15 cellular contexts compared by ENCODE assay signal in genomic region chr1:44239961-44240371, GRCh38. TPM values are rescaled to one million over a fixed set of nuclear protein-coding genes. Genes with fewer than 3 reads are reported as not detected.
DNase-seq lines count a peak whose midpoint lies in the region; ATAC-seq and TF ChIP-seq lines count a peak whose summit lies in the region.
"Had no signal": no experiment of that assay in that cellular context is flagged by ENCODE, and none has a peak within 500 bp of the region (broad histone marks: within the 10 kb centered on the region; RNA-seq: fewer than 3 reads in every experiment).

No MANE protein-coding gene starts in this region.

- H3K4me1 Mint-ChIP-seq in brain: peaks cover 75% of the 10 kb centered on the region
- H3K4me1 Mint-ChIP-seq in natural killer cell: peaks cover 9 to 19% of the 10 kb centered on the region in 2 donors
- peaks cover 0 to 7% of the 10 kb centered on the region in 2 donors for H3K4me1 Mint-ChIP-seq in natural killer cell treated with Interleukin-12 subunit alpha and Interleukin-12 subunit beta and Interleukin-15 and Interleukin-18, amount 100 ng/mL, for 72 hours (ENCODE audit: low read depth in 2 of 2)

- H3K9ac ChIP-seq in rectal smooth muscle tissue (ENCODE audit: low read length): no peak overlapping the region

- peak overlapping the region; percentile 90 for H3K27ac ChIP-seq in rectal smooth muscle tissue (ENCODE audit: low read depth, low read length)
- H3K27ac ChIP-seq: epithelial cell of prostate, SJCRH30 had no signal

- H3K4me3 Mint-ChIP-seq in brain (peak overlapping the region in 1 of 5 experiments; percentile 22), natural killer cell (no peak overlapping the region)
- no peak overlapping the region for H3K4me3 Mint-ChIP-seq in natural killer cell treated with Interleukin-12 subunit alpha and Interleukin-12 subunit beta and Interleukin-15 and Interleukin-18, amount 100 ng/mL, for 72 hours
- H3K4me3 Mint-ChIP-seq: activated CD4-positive, alpha-beta T cell treated with anti-CD3 and anti-CD28 coated beads, Interleukin-2, amount 10 ng/mL, durations not matched to agents 24 days and 14 days; activated naive CD8-positive, alpha-beta T cell; IgD-negative memory B cell; memory B cell had no signal

- H3K36me3 ChIP-seq in rectal smooth muscle tissue (ENCODE audit: control insufficient read depth, insufficient read depth, low read length): peaks cover 2% of the 10 kb centered on the region
- H3K36me3 ChIP-seq: SJCRH30 had no signal

- no peak for ATAC-seq in HG03025 (IDR thresholded peaks at IDR 0.05; ENCODE audit: low FRiP score, unreplicated experiment)
- no peak for ATAC-seq in natural killer cell
- no peak for ATAC-seq in natural killer cell treated with Interleukin-12 subunit alpha and Interleukin-12 subunit beta and Interleukin-15 and Interleukin-18, amount 100 ng/mL, for 72 hours
- no peak for ATAC-seq in HG02623 (IDR thresholded peaks at IDR 0.05; ENCODE audit: unreplicated experiment)

- H3K27ac Mint-ChIP-seq in brain: peak overlapping the region; percentile 17 to 90 (median 88)
- H3K27ac Mint-ChIP-seq in natural killer cell: peak overlapping the region in 1 of 2 donors; percentile 51
- H3K27ac Mint-ChIP-seq in natural killer cell treated with Interleukin-12 subunit alpha and Interleukin-12 subunit beta and Interleukin-15 and Interleukin-18, amount 100 ng/mL, for 72 hours: no peak overlapping the region
- H3K27ac Mint-ChIP-seq: activated CD4-positive, alpha-beta T cell treated with anti-CD3 and anti-CD28 coated beads, Interleukin-2, amount 10 ng/mL, durations not matched to agents 24 days and 14 days; activated naive CD8-positive, alpha-beta T cell; memory B cell had no signal

- intact Hi-C loops in natural killer cell (cut with micrococcal nuclease): no loop called here

- peaks cover 6% of the 10 kb centered on the region for H3K27me3 Mint-ChIP-seq in brain
- no peaks in the 10 kb centered on the region for H3K27me3 Mint-ChIP-seq in natural killer cell (ENCODE audit: low read depth in 2 of 2)
- no peaks in the 10 kb centered on the region for H3K27me3 Mint-ChIP-seq in natural killer cell treated with Interleukin-12 subunit alpha and Interleukin-12 subunit beta and Interleukin-15 and Interleukin-18, amount 100 ng/mL, for 72 hours
- H3K27me3 Mint-ChIP-seq: activated CD4-positive, alpha-beta T cell treated with anti-CD3 and anti-CD28 coated beads, Interleukin-2, amount 10 ng/mL, durations not matched to agents 24 days and 14 days; activated naive CD8-positive, alpha-beta T cell; IgD-negative memory B cell; memory B cell had no signal

- peaks cover 33% of the 10 kb centered on the region for H3K4me1 ChIP-seq in rectal smooth muscle tissue (ENCODE audit: control insufficient read depth, insufficient read depth, low read length)

- H3K36me3 Mint-ChIP-seq in brain (peaks cover 13% of the 10 kb centered on the region), natural killer cell (no peaks in the 10 kb centered on the region)
- no peaks in the 10 kb centered on the region for H3K36me3 Mint-ChIP-seq in natural killer cell treated with Interleukin-12 subunit alpha and Interleukin-12 subunit beta and Interleukin-15 and Interleukin-18, amount 100 ng/mL, for 72 hours

- H3K4me3 ChIP-seq in rectal smooth muscle tissue (ENCODE audit: low read length): no peak overlapping the region
- H3K4me3 ChIP-seq: SJCRH30 had no signal

- H3K9me3 Mint-ChIP-seq in brain: no peaks in the 10 kb centered on the region
- no peaks in the 10 kb centered on the region for H3K9me3 Mint-ChIP-seq in natural killer cell
- H3K9me3 Mint-ChIP-seq in natural killer cell treated with Interleukin-12 subunit alpha and Interleukin-12 subunit beta and Interleukin-15 and Interleukin-18, amount 100 ng/mL, for 72 hours: no peaks in the 10 kb centered on the region
- H3K9me3 Mint-ChIP-seq: activated CD4-positive, alpha-beta T cell treated with anti-CD3 and anti-CD28 coated beads, Interleukin-2, amount 10 ng/mL, durations not matched to agents 24 days and 14 days; IgD-negative memory B cell; memory B cell had no signal

- H3K27me3 ChIP-seq in rectal smooth muscle tissue (ENCODE audit: control insufficient read depth, insufficient read depth, low read length): no peaks in the 10 kb centered on the region
- H3K27me3 ChIP-seq: SJCRH30 had no signal

- DNase-seq in Ammon's horn (ENCODE audit: low spot score) (peak; percentile 61), iris pigment epithelial cell (ENCODE audit: low read depth) (peak; percentile 5), natural killer cell (no peak)
- DNase-seq in natural killer cell treated with Interleukin-12 subunit alpha and Interleukin-12 subunit beta and Interleukin-15 and Interleukin-18, amount 100 ng/mL, for 72 hours (ENCODE audit: low spot score): no peak
- DNase-seq: activated CD4-positive, alpha-beta T cell treated with anti-CD3 and anti-CD28 coated beads, Interleukin-2, amount 10 ng/mL, durations not matched to agents 24 days and 14 days; stimulated activated CD4-positive, alpha-beta T cell treated with anti-CD3 and anti-CD28 coated beads, Interleukin-4, amount 100 ng/mL, for 24 hours had no signal

- TF ChIP-seq CTCF in brain (conservative IDR thresholded peaks at IDR 0.05): no peak
- no peak for TF ChIP-seq CTCF in natural killer cell (IDR thresholded peaks at IDR 0.05)

RNA-seq across cellular contexts. Expression of gene DMAP1, which starts 26.7 kb away (rescaled TPM):
- 69.6 TPM for polyA plus RNA-seq in brain (ENCODE audit: insufficient read depth, low read depth, low replicate concordance)
- 10 to 100 TPM; 61.1 to 73.3 (median 67.3) TPM for total RNA-seq in natural killer cell
- 10 to 100 TPM; 36.9 to 52.2 TPM for total RNA-seq in natural killer cell treated with Interleukin-12 subunit alpha and Interleukin-12 subunit beta and Interleukin-15 and Interleukin-18, amount 100 ng/mL, for 72 hours

Comparison
In these comparisons a context has a peak if more than half of its experiments do, and no peak if none do; other contexts are left out.
1. DNase-seq: peak in Ammon's horn (single experiment) and iris pigment epithelial cell (single experiment); none in natural killer cell (single experiment) and natural killer cell treated with Interleukin-12 subunit alpha and Interleukin-12 subunit beta and Interleukin-15 and Interleukin-18, amount 100 ng/mL, for 72 hours (single experiment).
2. H3K27ac Mint-ChIP-seq: peak in brain (5 of 5); none in natural killer cell treated with Interleukin-12 subunit alpha and Interleukin-12 subunit beta and Interleukin-15 and Interleukin-18, amount 100 ng/mL, for 72 hours (0 of 2).